ENCODE assay signal across 8 cellular contexts in genomic region chr5:96663608-96664007, GRCh38. TPM values are rescaled to one million over a fixed set of nuclear protein-coding genes. Genes with fewer than 3 reads are reported as not detected.
A peak's percentile ranks its signal among the peaks of the same experiment; 100 is the strongest.
DNase-seq lines count a peak whose midpoint lies in the region; ATAC-seq and TF ChIP-seq lines count a peak whose summit lies in the region.

No MANE protein-coding gene starts in this region.

- peaks cover 48% of the 10 kb centered on the region for H3K4me1 Mint-ChIP-seq in T-helper 1 cell treated with Interleukin-12 subunit alpha and Interleukin-12 subunit beta and Interleukin-4 antibody, amounts not matched to agents 30 μg/mL and 1 μg/mL, for 36 hours (ENCODE audit: low read depth)
- H3K4me1 Mint-ChIP-seq in activated naive CD8-positive, alpha-beta T cell treated with anti-CD3 and anti-CD28 coated beads, Interleukin-2, amount 50 U/mL, for 24 hours, result peaks cover 43% of the 10 kb centered on the region

- no peaks in the 10 kb centered on the region for H3K27me3 ChIP-seq in kidney epithelial cell (ENCODE audit: control insufficient read depth, insufficient read depth, low read length)

- H3K4me3 Mint-ChIP-seq in T-helper 1 cell treated with Interleukin-12 subunit alpha and Interleukin-12 subunit beta and Interleukin-4 antibody, amounts not matched to agents 30 μg/mL and 1 μg/mL, for 36 hours, result peak overlapping the region; percentile 97
- H3K4me3 Mint-ChIP-seq in activated naive CD8-positive, alpha-beta T cell treated with anti-CD3 and anti-CD28 coated beads, Interleukin-2, amount 50 U/mL, for 24 hours, result peak overlapping the region; percentile 96

- no peak for TF ChIP-seq CTCF in kidney epithelial cell (IDR thresholded peaks at IDR 0.05; ENCODE audit: insufficient read depth, low read length, poor library complexity, severe bottlenecking)

- peaks cover 8% of the 10 kb centered on the region for H3K36me3 Mint-ChIP-seq in T-helper 1 cell treated with Interleukin-12 subunit alpha and Interleukin-12 subunit beta and Interleukin-4 antibody, amounts not matched to agents 30 μg/mL and 1 μg/mL, for 36 hours (ENCODE audit: low read depth)
- H3K36me3 Mint-ChIP-seq in activated naive CD8-positive, alpha-beta T cell treated with anti-CD3 and anti-CD28 coated beads, Interleukin-2, amount 50 U/mL, for 24 hours (ENCODE audit: low read depth), result no peaks in the 10 kb centered on the region

- no peak for ATAC-seq in activated naive CD8-positive, alpha-beta T cell treated with anti-CD3 and anti-CD28 coated beads, Interleukin-2, amount 50 U/mL, for 24 hours
- ATAC-seq in HG02852 (IDR thresholded peaks at IDR 0.05; ENCODE audit: unreplicated experiment), result no peak

- peak overlapping the region; percentile 99 for H3K27ac Mint-ChIP-seq in T-helper 1 cell treated with Interleukin-12 subunit alpha and Interleukin-12 subunit beta and Interleukin-4 antibody, amounts not matched to agents 30 μg/mL and 1 μg/mL, for 36 hours
- peak overlapping the region; percentile 91 for H3K27ac Mint-ChIP-seq in activated naive CD8-positive, alpha-beta T cell treated with anti-CD3 and anti-CD28 coated beads, Interleukin-2, amount 50 U/mL, for 24 hours

- H3K4me3 ChIP-seq in kidney epithelial cell (ENCODE audit: low read depth, low read length), result peak overlapping the region; percentile 93

- no peaks in the 10 kb centered on the region for H3K36me3 ChIP-seq in kidney epithelial cell (ENCODE audit: control insufficient read depth, insufficient read depth, low read length)

- H3K27ac ChIP-seq in substantia nigra (ENCODE audit: low read depth, low read length, poor library complexity, severe bottlenecking), result peak overlapping the region; percentile 88

- DNase-seq in T-helper 1 cell, result no peak
- no peak for DNase-seq in activated naive CD8-positive, alpha-beta T cell treated with anti-CD3 and anti-CD28 coated beads, Interleukin-2, amount 50 U/mL, for 24 hours
- no peak for DNase-seq in kidney epithelial cell (ENCODE audit: low read depth)
- no peak for DNase-seq in substantia nigra (lab: John Stamatoyannopoulos, UW)
- no peak for DNase-seq in activated CD8-positive, alpha-beta memory T cell treated with anti-CD3 and anti-CD28 coated beads for 24 hours
- DNase-seq in GOT3 (lab: John Stamatoyannopoulos, UW), result no peak

- H3K27me3 Mint-ChIP-seq in T-helper 1 cell treated with Interleukin-12 subunit alpha and Interleukin-12 subunit beta and Interleukin-4 antibody, amounts not matched to agents 30 μg/mL and 1 μg/mL, for 36 hours (ENCODE audit: low read depth), result peaks cover 5% of the 10 kb centered on the region
- H3K27me3 Mint-ChIP-seq in activated naive CD8-positive, alpha-beta T cell treated with anti-CD3 and anti-CD28 coated beads, Interleukin-2, amount 50 U/mL, for 24 hours, result peaks cover 11% of the 10 kb centered on the region

- no peaks in the 10 kb centered on the region for H3K9me3 Mint-ChIP-seq in T-helper 1 cell treated with Interleukin-12 subunit alpha and Interleukin-12 subunit beta and Interleukin-4 antibody, amounts not matched to agents 30 μg/mL and 1 μg/mL, for 36 hours
- no peaks in the 10 kb centered on the region for H3K9me3 Mint-ChIP-seq in activated naive CD8-positive, alpha-beta T cell treated with anti-CD3 and anti-CD28 coated beads, Interleukin-2, amount 50 U/mL, for 24 hours

RNA-seq across cellular contexts. Expression of gene CAST, which starts 1.4 kb away (rescaled TPM):
- total RNA-seq in kidney epithelial cell, result 155 and 174 TPM in 2 replicates
